13 cellular contexts compared by ENCODE assay signal in genomic region chr5:757346-757930, GRCh38. TPM values are rescaled to one million over a fixed set of nuclear protein-coding genes. Genes with fewer than 3 reads are reported as not detected.
DNase-seq lines count a peak whose midpoint lies in the region; ATAC-seq and TF ChIP-seq lines count a peak whose summit lies in the region.
"Had no signal": no experiment of that assay in that cellular context is flagged by ENCODE, and none has a peak within 500 bp of the region (broad histone marks: within the 10 kb centered on the region; RNA-seq: fewer than 3 reads in every experiment).

No MANE protein-coding gene starts in this region.

- no peak overlapping the region for H3K27ac Mint-ChIP-seq in activated T-cell treated with anti-CD3 and anti-CD28 coated beads, Interleukin-2, amount 50 U/mL, for 24 hours
- no peak overlapping the region for H3K27ac Mint-ChIP-seq in activated T-cell treated with anti-CD3 and anti-CD28 coated beads, Interleukin-2, amount 50 U/mL, for 72 hours
- H3K27ac Mint-ChIP-seq: activated naive CD8-positive, alpha-beta T cell had no signal

- H3K27ac ChIP-seq in duodenal mucosa (ENCODE audit: low read depth, low read length): no peak overlapping the region
- no peak overlapping the region for H3K27ac ChIP-seq in suprapubic skin
- H3K27ac ChIP-seq: prostate gland, tibial nerve had no signal

- no peak for TF ChIP-seq POLR2A in suprapubic skin (IDR thresholded peaks at IDR 0.05)

- H3K27me3 ChIP-seq in duodenal mucosa (ENCODE audit: control insufficient read depth in 1 of 2, insufficient read depth in 2 of 2, low read length in 2 of 2) (no peaks in the 10 kb centered on the region), suprapubic skin (no peaks in the 10 kb centered on the region)

- TF ChIP-seq EP300 in suprapubic skin (IDR thresholded peaks at IDR 0.05): no peak

- H3K4me1 ChIP-seq in duodenal mucosa (ENCODE audit: control insufficient read depth in 1 of 2, insufficient read depth in 2 of 2, low read length in 2 of 2): peaks cover 28 to 36% of the 10 kb centered on the region in 2 donors
- H3K4me1 ChIP-seq in suprapubic skin: peaks cover 36% of the 10 kb centered on the region
- H3K4me1 ChIP-seq: prostate gland had no signal

- H3K36me3 ChIP-seq in duodenal mucosa (ENCODE audit: control insufficient read depth in 1 of 2, insufficient read depth in 2 of 2, low read length in 2 of 2) (no peaks in the 10 kb centered on the region), suprapubic skin (no peaks in the 10 kb centered on the region)
- H3K36me3 ChIP-seq: prostate gland, tibial nerve had no signal

- H3K9me3 ChIP-seq in duodenal mucosa (ENCODE audit: control insufficient read depth in 1 of 2, low read length in 2 of 2): no peaks in the 10 kb centered on the region
- H3K9me3 ChIP-seq in suprapubic skin: no peaks in the 10 kb centered on the region
- H3K9me3 ChIP-seq: prostate gland, tibial nerve had no signal

- H3K4me3 ChIP-seq in duodenal mucosa (ENCODE audit: low read depth in 1 of 2, low read length in 2 of 2) (peak overlapping the region in 1 of 2 donors; percentile 26), suprapubic skin (no peak overlapping the region)
- H3K4me3 ChIP-seq: prostate gland, tibial nerve had no signal

- H3K4me3 Mint-ChIP-seq in activated T-cell treated with anti-CD3 and anti-CD28 coated beads, Interleukin-2, amount 50 U/mL, for 24 hours: no peak overlapping the region
- no peak overlapping the region for H3K4me3 Mint-ChIP-seq in activated T-cell treated with anti-CD3 and anti-CD28 coated beads, Interleukin-2, amount 50 U/mL, for 72 hours
- H3K4me3 Mint-ChIP-seq: activated naive CD8-positive, alpha-beta T cell had no signal

- H3K4me1 Mint-ChIP-seq in activated T-cell treated with anti-CD3 and anti-CD28 coated beads, Interleukin-2, amount 50 U/mL, for 24 hours (ENCODE audit: low read depth): peaks cover 23% of the 10 kb centered on the region
- peaks cover 30% of the 10 kb centered on the region for H3K4me1 Mint-ChIP-seq in activated T-cell treated with anti-CD3 and anti-CD28 coated beads, Interleukin-2, amount 50 U/mL, for 72 hours (ENCODE audit: low read depth)

- no peak for TF ChIP-seq CTCF in suprapubic skin (IDR thresholded peaks at IDR 0.05)

- peak overlapping the region; percentile 21 to 30 for H3K9ac ChIP-seq in duodenal mucosa (ENCODE audit: low read depth in 1 of 2, low read length in 2 of 2)

- WGBS in suprapubic skin: 58% methylated on average over 15 of the region's 15 CpGs

- no peaks in the 10 kb centered on the region for H3K9me3 Mint-ChIP-seq in activated T-cell treated with anti-CD3 and anti-CD28 coated beads, Interleukin-2, amount 50 U/mL, for 24 hours
- no peaks in the 10 kb centered on the region for H3K9me3 Mint-ChIP-seq in activated T-cell treated with anti-CD3 and anti-CD28 coated beads, Interleukin-2, amount 50 U/mL, for 72 hours

- peak; percentile 31 for DNase-seq in activated T-cell treated with anti-CD3 and anti-CD28 coated beads, Interleukin-2, amount 50 U/mL, for 24 hours
- DNase-seq in activated T-cell treated with anti-CD3 and anti-CD28 coated beads, Interleukin-2, amount 50 U/mL, for 72 hours: no peak
- peak; percentile 45 for DNase-seq in left lobe of liver (ENCODE audit: low spot score)
- DNase-seq in suprapubic skin (ENCODE audit: low spot score in 2 of 2): peak; percentile 67 to 78
- DNase-seq in GOT3 (lab: John Stamatoyannopoulos, UW): no peak
- DNase-seq: NCI-H1092 treated with DMSO at 0.1 percent for 48 hours had no signal

- peaks cover 9% of the 10 kb centered on the region for H3K27me3 Mint-ChIP-seq in activated T-cell treated with anti-CD3 and anti-CD28 coated beads, Interleukin-2, amount 50 U/mL, for 24 hours
- no peaks in the 10 kb centered on the region for H3K27me3 Mint-ChIP-seq in activated T-cell treated with anti-CD3 and anti-CD28 coated beads, Interleukin-2, amount 50 U/mL, for 72 hours (ENCODE audit: low read depth)

- H3K36me3 Mint-ChIP-seq in activated T-cell treated with anti-CD3 and anti-CD28 coated beads, Interleukin-2, amount 50 U/mL, for 24 hours (ENCODE audit: low read depth): no peaks in the 10 kb centered on the region
- no peaks in the 10 kb centered on the region for H3K36me3 Mint-ChIP-seq in activated T-cell treated with anti-CD3 and anti-CD28 coated beads, Interleukin-2, amount 50 U/mL, for 72 hours (ENCODE audit: insufficient read depth in 2 of 2)
- H3K36me3 Mint-ChIP-seq: activated naive CD8-positive, alpha-beta T cell had no signal

- ATAC-seq in activated T-cell treated with anti-CD3 and anti-CD28 coated beads, Interleukin-2, amount 50 U/mL, for 72 hours (replicated peaks in 1 of 2): no peak
- no peak for ATAC-seq in left lobe of liver
- ATAC-seq in GM21526 (IDR thresholded peaks at IDR 0.05; ENCODE audit: low FRiP score, unreplicated experiment): no peak
- ATAC-seq in HG03045 (IDR thresholded peaks at IDR 0.05; ENCODE audit: unreplicated experiment): no peak

RNA-seq across cellular contexts. Expression of gene ZDHHC11B, which starts 27.1 kb away (rescaled TPM):
- under 1 TPM in 1 of 2 donors, not detected in 1; 0.24 TPM for total RNA-seq in activated T-cell treated with anti-CD3 and anti-CD28 coated beads, Interleukin-2, amount 50 U/mL, for 72 hours
- total RNA-seq in left lobe of liver (6.1 TPM), suprapubic skin (10 to 100 TPM in 3 of 4 donors, 1 to 10 TPM in 1; 9.3 to 35.2 (median 19.4) TPM)
- total RNA-seq: lung microvascular endothelial cell had no signal

Comparison
In these comparisons a context has a peak if more than half of its experiments do, and no peak if none do; other contexts are left out.
1. DNase-seq: peak in activated T-cell treated with anti-CD3 and anti-CD28 coated beads, Interleukin-2, amount 50 U/mL, for 24 hours (single experiment), left lobe of liver (single experiment) and suprapubic skin (2 of 2); none in activated T-cell treated with anti-CD3 and anti-CD28 coated beads, Interleukin-2, amount 50 U/mL, for 72 hours (0 of 2) and GOT3 (single experiment).